In the genomic region with DNA sequence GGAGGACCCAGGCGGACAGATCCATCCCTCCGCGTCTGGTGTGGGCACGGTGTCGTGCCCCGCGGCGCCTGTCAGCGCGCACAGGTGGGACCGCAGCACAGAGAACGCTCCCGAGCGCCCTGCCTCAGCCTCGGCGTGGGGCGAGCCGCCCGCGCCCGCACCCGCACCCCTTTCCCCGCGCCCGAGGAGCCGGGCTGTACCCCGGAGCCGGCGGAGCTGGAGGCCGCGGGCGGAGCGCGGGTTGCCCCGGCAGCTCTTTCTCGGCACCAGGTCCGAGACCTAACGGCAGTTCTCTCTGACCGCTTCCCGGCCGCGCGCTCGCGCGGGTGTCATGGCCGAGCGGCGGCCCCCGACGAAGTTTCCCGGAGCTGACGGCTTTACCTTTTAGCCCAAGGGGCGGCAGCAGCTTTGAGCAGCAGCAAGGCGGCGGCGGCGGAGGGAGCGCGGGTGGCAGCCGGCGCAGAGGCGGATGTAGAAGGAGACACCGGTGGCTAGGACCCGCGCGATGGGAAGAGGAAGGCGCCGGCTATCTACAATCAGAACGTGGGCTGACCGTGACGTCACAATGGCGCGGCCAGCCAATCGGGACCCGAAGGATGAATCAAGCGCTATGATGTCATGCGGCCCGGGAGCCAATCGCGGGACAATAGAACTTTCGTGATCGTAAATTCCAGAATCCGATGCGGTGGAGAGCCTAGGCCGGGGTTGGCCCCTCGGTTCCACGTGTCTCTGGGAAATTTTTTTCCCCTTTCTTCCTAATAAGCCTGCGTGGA, we compare ENCODE assay signal across 8 cellular contexts. TPM values are rescaled to one million over a fixed set of nuclear protein-coding genes. Genes with fewer than 3 reads are reported as not detected.
A peak's percentile ranks its signal among the peaks of the same experiment; 100 is the strongest.
DNase-seq lines count a peak whose midpoint lies in the region; ATAC-seq, FAIRE-seq and TF ChIP-seq lines count a peak whose summit lies in the region.

A gene with protein sequence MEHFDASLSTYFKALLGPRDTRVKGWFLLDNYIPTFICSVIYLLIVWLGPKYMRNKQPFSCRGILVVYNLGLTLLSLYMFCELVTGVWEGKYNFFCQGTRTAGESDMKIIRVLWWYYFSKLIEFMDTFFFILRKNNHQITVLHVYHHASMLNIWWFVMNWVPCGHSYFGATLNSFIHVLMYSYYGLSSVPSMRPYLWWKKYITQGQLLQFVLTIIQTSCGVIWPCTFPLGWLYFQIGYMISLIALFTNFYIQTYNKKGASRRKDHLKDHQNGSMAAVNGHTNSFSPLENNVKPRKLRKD (minus strand): TSS at position 515 of the 773 bp plus-strand sequence. CDS start 53,251 bp downstream, outside the sequence.

- peaks cover 5 to 10% of the 10 kb centered on the region in 2 donors for H3K4me1 ChIP-seq in kidney (ENCODE audit: control insufficient read depth in 1 of 2, insufficient read depth in 1 of 2, low read depth in 1 of 2, low read length in 2 of 2)

- H3K4me3 ChIP-seq in AG04450 (ENCODE audit: low read depth, low read length) (peak within 1 kb of the TSS; percentile 85), kidney (ENCODE audit: low read length in 2 of 2) (peak within 1 kb of the TSS; percentile 78 to 92)

- DNase-seq in AG04450 (ENCODE audit: low read depth, low spot score) (peak; percentile 95), NCI-H345 treated with DMSO at 0.1 percent for 48 hours (lab: John Stamatoyannopoulos, UW; ENCODE audit: unreplicated experiment) (peak; percentile 86), kidney (peak; percentile 99)
- DNase-seq in activated CD4-positive, CD25-positive, alpha-beta regulatory T cell treated with anti-CD3 and anti-CD28 coated beads, Interleukin-2, amount 50 U/mL, for 16 hours (ENCODE audit: low read depth, low spot score), result peak; percentile 88
- DNase-seq in central memory CD8-positive, alpha-beta T cell (ENCODE audit: low spot score in 2 of 2), result peak; percentile 90 to 95
- peak; percentile 98 for DNase-seq in stimulated activated CD4-positive, alpha-beta T cell treated with anti-CD3 and anti-CD28 coated beads, Interleukin-15, amount 100 ng/mL, for 24 hours

- no peaks in the 10 kb centered on the region; the same call in 1 of the 2 replicates for H3K9me3 ChIP-seq in AG04450 (ENCODE audit: control insufficient read depth, insufficient read depth, low read length)
- no peaks in the 10 kb centered on the region for H3K9me3 ChIP-seq in kidney (ENCODE audit: control insufficient read depth in 1 of 2, low read length in 2 of 2)

- no peaks in the 10 kb centered on the region for H3K36me3 ChIP-seq in kidney (ENCODE audit: control insufficient read depth in 1 of 2, insufficient read depth in 2 of 2, low read length in 2 of 2)

- FAIRE-seq in kidney (lab: Jason Lieb, UNC), result peak; percentile 59

- peak within 1 kb of the TSS; percentile 79 to 89 for H3K9ac ChIP-seq in kidney (ENCODE audit: low read length in 2 of 2)

- peak; percentile 80 for ATAC-seq in GM18909 (IDR thresholded peaks at IDR 0.05; ENCODE audit: poor library complexity, unreplicated experiment)
- ATAC-seq in HG03196 (IDR thresholded peaks at IDR 0.05; ENCODE audit: unreplicated experiment), result peak; percentile 66
- peak; percentile 82 for ATAC-seq in central memory CD8-positive, alpha-beta T cell (replicated peaks; ENCODE audit: extremely low read depth, poor library complexity, severe bottlenecking)

- no peaks in the 10 kb centered on the region for H3K27me3 Mint-ChIP-seq in central memory CD8-positive, alpha-beta T cell

- H3K9me3 Mint-ChIP-seq in central memory CD8-positive, alpha-beta T cell, result no peaks in the 10 kb centered on the region

- H3K36me3 Mint-ChIP-seq in central memory CD8-positive, alpha-beta T cell (ENCODE audit: insufficient read depth), result peaks cover 35% of the 10 kb centered on the region

- peak within 1 kb of the TSS; percentile 97 for H3K27ac Mint-ChIP-seq in central memory CD8-positive, alpha-beta T cell (ENCODE audit: low read depth)

- H3K4me3 Mint-ChIP-seq in central memory CD8-positive, alpha-beta T cell, result peak within 1 kb of the TSS; percentile 91

- POLR2A ChIA-PET in AG04450 (lab: Yijun Ruan, JAX), result interaction anchor here (0.5 to 2.1 kb wide), 5 partner anchors 11 to 47 kb away, joined by 4 to 7 read pairs (median 5); no protein-coding TSS in a partner anchor

- CTCF ChIA-PET in AG04450 (lab: Charles Lee), result interaction anchor here (1.3 kb wide), 1 partner anchor 54 kb away, joined by 4 read pairs; no protein-coding TSS in a partner anchor

- TF ChIP-seq CTCF in AG04450 (IDR thresholded peaks at IDR 0.05; ENCODE audit: low read depth, low read length) (no peak), kidney (IDR thresholded peaks at IDR 0.05; ENCODE audit: borderline replicate concordance, extremely low read depth, insufficient read depth) (no peak)

- peaks cover 3% of the 10 kb centered on the region for H3K27me3 ChIP-seq in AG04450 (ENCODE audit: control insufficient read depth, insufficient read depth, low read length)

- intact Hi-C loops in kidney (cut with DNase I), result no loop called here

- H3K4me1 Mint-ChIP-seq in central memory CD8-positive, alpha-beta T cell, result peaks cover 48% of the 10 kb centered on the region

- H3K27ac ChIP-seq in AG04450 (ENCODE audit: low read depth, low read length), result peak within 1 kb of the TSS; percentile 94
- peak within 1 kb of the TSS; percentile 93 to 97 for H3K27ac ChIP-seq in kidney (ENCODE audit: low read depth in 2 of 2, low read length in 2 of 2)

RNA-seq across cellular contexts. Expression of the gene that starts here (rescaled TPM):
- 68.3 and 81.6 TPM in 2 replicates for polyA plus RNA-seq in AG04450 (2011; rRNA removed)
- 90.7 and 107 TPM in 2 replicates for polyA minus RNA-seq in AG04450 (2011; rRNA and poly(A)+ RNA removed)
- 42.0 TPM for total RNA-seq in kidney
- polyA plus RNA-seq in kidney (ENCODE audit: insufficient read depth, low read depth, low replicate concordance), result 20.5 TPM

Comparison
In these comparisons a context has a peak if more than half of its experiments do, and no peak if none do; other contexts are left out.
1. Peak in every context shown above with its lines: DNase-seq, ATAC-seq, H3K4me3 ChIP-seq and H3K27ac ChIP-seq.